ENCODE assay signal across 10 cellular contexts in the genomic region with DNA sequence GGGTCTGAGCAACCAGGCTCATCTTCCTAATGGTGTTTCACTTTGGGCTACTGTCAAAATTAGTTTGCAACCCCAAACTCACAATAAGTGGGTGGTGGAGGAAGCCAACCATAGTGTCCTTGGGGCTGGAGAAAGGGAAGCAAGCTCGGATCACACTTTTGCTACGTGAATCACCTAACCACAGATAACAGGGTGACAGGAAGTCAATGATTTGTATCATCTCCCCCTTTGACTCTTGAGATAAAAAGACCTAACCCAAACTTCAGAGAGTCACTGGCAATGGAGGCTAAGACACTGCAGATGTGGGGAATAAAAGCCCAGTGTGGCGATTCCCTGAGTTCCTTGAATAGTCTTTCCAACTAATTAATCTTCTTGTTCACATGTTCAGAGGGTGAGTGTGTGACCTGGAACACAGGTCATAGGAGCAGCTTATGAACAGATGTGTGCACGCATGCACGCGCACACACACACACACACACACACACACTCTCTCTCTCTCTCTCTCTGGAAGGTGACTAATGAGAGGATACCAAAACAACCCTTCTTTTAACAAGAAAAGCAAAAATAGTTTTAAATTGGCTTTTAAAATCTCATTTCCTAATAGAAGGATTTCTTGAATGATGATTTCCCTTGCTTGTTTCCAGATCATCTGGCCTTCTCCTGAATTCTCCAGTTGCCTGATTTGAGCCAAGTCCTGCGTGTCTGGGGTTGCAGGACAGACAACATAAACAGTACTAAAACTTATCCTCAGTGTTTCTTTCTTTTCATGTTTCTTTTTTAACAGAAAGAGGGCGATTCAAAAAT. TPM values are rescaled to one million over a fixed set of nuclear protein-coding genes. Genes with fewer than 3 reads are reported as not detected.
DNase-seq lines count a peak whose midpoint lies in the region; ATAC-seq, FAIRE-seq and TF ChIP-seq lines count a peak whose summit lies in the region.
"Had no signal": no experiment of that assay in that cellular context is flagged by ENCODE, and none has a peak within 500 bp of the region (broad histone marks: within the 10 kb centered on the region; RNA-seq: fewer than 3 reads in every experiment).

No MANE protein-coding gene starts in this region.

- H3K36me3 Mint-ChIP-seq in activated T-helper 17 cell treated with anti-CD3 and anti-CD28 coated beads, Interleukin-2, amount 50 U/mL, for 72 hours (ENCODE audit: low read depth): no peaks in the 10 kb centered on the region

- TF ChIP-seq POLR2A in adrenal gland (IDR thresholded peaks at IDR 0.05): no peak

- no peak overlapping the region for H3K4me3 ChIP-seq in AG10803 (ENCODE audit: low read length)
- no peak overlapping the region for H3K4me3 ChIP-seq in adrenal gland
- H3K4me3 ChIP-seq: right lobe of liver had no signal

- no peaks in the 10 kb centered on the region for H3K27me3 Mint-ChIP-seq in activated T-helper 17 cell treated with anti-CD3 and anti-CD28 coated beads, Interleukin-2, amount 50 U/mL, for 72 hours

- TF ChIP-seq CTCF in AG10803 (conservative IDR thresholded peaks at IDR 0.05; ENCODE audit: low read length) (no peak), adrenal gland (IDR thresholded peaks at IDR 0.05) (no peak)

- no peak for FAIRE-seq in urothelium cell line (lab: Jason Lieb, UNC)

- intact Hi-C loops in adrenal gland (cut with DNase I): no loop called here

- no peaks in the 10 kb centered on the region for H3K36me3 ChIP-seq in adrenal gland (replicated peaks in 1 of 2)
- H3K36me3 ChIP-seq: right lobe of liver had no signal

- peak overlapping the region in 1 of 5 donors; percentile 73 for H3K27ac ChIP-seq in adrenal gland
- H3K27ac ChIP-seq: right lobe of liver had no signal

- H3K4me1 Mint-ChIP-seq in activated T-helper 17 cell treated with anti-CD3 and anti-CD28 coated beads, Interleukin-2, amount 50 U/mL, for 72 hours: peaks cover 60% of the 10 kb centered on the region

- H3K27ac Mint-ChIP-seq in activated T-helper 17 cell treated with anti-CD3 and anti-CD28 coated beads, Interleukin-2, amount 50 U/mL, for 72 hours: peak overlapping the region; percentile 73

- H3K4me3 Mint-ChIP-seq in activated T-helper 17 cell treated with anti-CD3 and anti-CD28 coated beads, Interleukin-2, amount 50 U/mL, for 72 hours: peak overlapping the region; percentile 49

- WGBS in adrenal gland, 4 donors: 40 to 54% (median 45%) methylated on average over 8 of the region's 8 CpGs

- no peaks in the 10 kb centered on the region for H3K9me3 Mint-ChIP-seq in activated T-helper 17 cell treated with anti-CD3 and anti-CD28 coated beads, Interleukin-2, amount 50 U/mL, for 72 hours

- no peaks in the 10 kb centered on the region for H3K9me3 ChIP-seq in adrenal gland (replicated peaks in 1 of 3)
- H3K9me3 ChIP-seq: right lobe of liver had no signal

- DNase-seq in AG10803 (ENCODE audit: low read depth): peak; percentile 93
- peak; percentile 69 for DNase-seq in kidney tubule cell (ENCODE audit: low spot score)
- no peak for DNase-seq in urothelium cell line (ENCODE audit: low spot score)
- DNase-seq in adrenal gland: no peak
- DNase-seq: NCI-H1694 treated with DMSO at 0.1 percent for 48 hours, right lobe of liver had no signal

- H3K27me3 ChIP-seq in adrenal gland: no peaks in the 10 kb centered on the region
- H3K27me3 ChIP-seq: right lobe of liver had no signal

- peak; percentile 48 for ATAC-seq in HG02852 (IDR thresholded peaks at IDR 0.05; ENCODE audit: unreplicated experiment)
- peak; percentile 91 for ATAC-seq in activated T-helper 17 cell treated with anti-CD3 and anti-CD28 coated beads, Interleukin-2, amount 50 U/mL, for 72 hours (replicated peaks)
- ATAC-seq in HG03045 (IDR thresholded peaks at IDR 0.05; ENCODE audit: unreplicated experiment): no peak
- ATAC-seq in HG02973 (IDR thresholded peaks at IDR 0.05; ENCODE audit: unreplicated experiment): no peak

- H3K4me1 ChIP-seq in adrenal gland (replicated peaks in 1 of 2): peaks cover 18 to 28% of the 10 kb centered on the region in 2 donors
- H3K4me1 ChIP-seq: right lobe of liver had no signal

RNA-seq across cellular contexts. Expression of a gene that starts 21.2 kb away (rescaled TPM):
- total RNA-seq in activated T-helper 17 cell treated with anti-CD3 and anti-CD28 coated beads, Interleukin-2, amount 50 U/mL, for 72 hours: 10 to 100 TPM; 50.2 to 70.4 TPM
- 10 to 100 TPM; 37.8 to 83.4 (median 55.5) TPM for total RNA-seq in adrenal gland
- polyA plus RNA-seq in adrenal gland: 10 to 100 TPM; 16.2 to 40.8 (median 21.2) TPM

Comparison
In these comparisons a context has a peak if more than half of its experiments do, and no peak if none do; other contexts are left out.
1. DNase-seq: peak in AG10803 (single experiment) and kidney tubule cell (single experiment); none in urothelium cell line (single experiment) and adrenal gland (0 of 7).
2. ATAC-seq: peak in HG02852 (single experiment) and activated T-helper 17 cell treated with anti-CD3 and anti-CD28 coated beads, Interleukin-2, amount 50 U/mL, for 72 hours (single experiment); none in HG03045 (single experiment) and HG02973 (single experiment).